ENCODE assay signal across 28 cellular contexts in the genomic region with DNA sequence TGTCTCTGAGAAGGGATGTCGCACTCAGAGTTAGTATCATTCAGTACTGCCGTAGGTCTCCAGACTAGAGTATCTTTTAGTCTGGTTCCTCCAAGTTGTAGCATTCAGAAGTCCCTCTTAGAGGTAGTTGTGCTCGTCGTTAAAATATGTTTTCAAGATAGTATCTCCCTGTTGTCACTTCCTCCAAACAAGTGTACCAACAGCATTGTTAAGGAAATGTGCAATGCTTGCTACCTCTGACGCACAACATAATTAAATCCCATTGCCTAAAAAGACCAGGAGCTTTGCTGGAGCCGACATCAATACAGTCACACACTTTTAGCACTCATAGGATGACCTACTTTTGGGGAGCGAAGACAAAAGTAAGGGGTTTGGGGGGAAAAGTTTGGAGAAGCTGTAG.
"Had no signal": no experiment of that assay in that cellular context is flagged by ENCODE, and none has a peak within 500 bp of the region (broad histone marks: within the 10 kb centered on the region; RNA-seq: fewer than 3 reads in every experiment).

No MANE protein-coding gene starts in this region.

- H3K4me3 ChIP-seq: hepatocyte, left ventricle myocardium inferior, lung, neural progenitor cell, pancreas, prostate gland, skin epidermis, stomach, testis, thyroid gland, transverse colon, upper lobe of right lung, uterus had no signal

- DNase-seq: islet precursor cell; left ventricle myocardium inferior; mesendoderm; naive B cell; natural killer cell; nephron progenitor cell; pancreas; posterior cingulate gyrus; retina; right cardiac atrium; stimulated activated CD4-positive, alpha-beta T cell treated with anti-CD3 and anti-CD28 coated beads, Interleukin-12 subunit alpha, Interleukin-12 subunit beta, amount 100 ng/mL, for 4 hours; stimulated activated CD4-positive, alpha-beta T cell treated with anti-CD3 and anti-CD28 coated beads, Interleukin-15, amount 100 ng/mL, for 24 hours; stimulated activated CD4-positive, alpha-beta T cell treated with anti-CD3 and anti-CD28 coated beads, Interleukin-2, amount 100 ng/mL, for 24 hours; stimulated activated CD4-positive, alpha-beta T cell treated with anti-CD3 and anti-CD28 coated beads, Interleukin-4, amount 100 ng/mL, for 1 hour; stimulated activated naive B cell treated with anti-CD40 and anti-IgM and Interleukin-4, amounts not matched to agents 10 μg/mL and 1 μg/mL and 100 μg/mL, for 72 hours; stimulated activated naive CD8-positive, alpha-beta T cell treated with anti-CD3 and anti-CD28 coated beads, Interleukin-15, Interleukin-2, amounts not matched to agents 100 U/mL and 50 U/mL, for 24 hours; stomach; testis; thyroid gland; transverse colon; upper lobe of right lung; uterus had no signal

- ATAC-seq: natural killer cell; pancreas; right cardiac atrium; sciatic nerve; stimulated activated naive B cell treated with anti-CD40 and anti-IgM and Interleukin-4, amounts not matched to agents 10 μg/mL and 1 μg/mL and 100 μg/mL, for 72 hours; stimulated activated naive CD8-positive, alpha-beta T cell treated with anti-CD3 and anti-CD28 coated beads, Interleukin-15, Interleukin-2, amounts not matched to agents 100 U/mL and 50 U/mL, for 24 hours; upper lobe of right lung had no signal

- FAIRE-seq: pancreas had no signal

- H3K36me3 ChIP-seq: left ventricle myocardium inferior, neural progenitor cell, pancreas, prostate gland, stomach, thyroid gland, transverse colon, upper lobe of right lung, uterus had no signal

- H3K4me1 ChIP-seq: left ventricle myocardium inferior, neural progenitor cell, pancreas, prostate gland, testis, thyroid gland, transverse colon, upper lobe of right lung, uterus had no signal

- H3K27ac ChIP-seq: hepatocyte, left ventricle myocardium inferior, neural progenitor cell, pancreas, prostate gland, skin epidermis, stomach, testis, thyroid gland, transverse colon, upper lobe of right lung, uterus had no signal

- H3K27me3 ChIP-seq: hepatocyte, neural progenitor cell, pancreas, stomach, testis, thyroid gland, transverse colon, upper lobe of right lung, uterus had no signal

- H3K9me3 ChIP-seq: left ventricle myocardium inferior, pancreas, prostate gland, stomach, testis, thyroid gland, transverse colon, upper lobe of right lung, uterus had no signal
